9 cellular contexts compared by ENCODE assay signal in genomic region chr7:111089822-111090426, GRCh38. TPM values are rescaled to one million over a fixed set of nuclear protein-coding genes. Genes with fewer than 3 reads are reported as not detected.
A peak's percentile ranks its signal among the peaks of the same experiment; 100 is the strongest.
DNase-seq lines count a peak whose midpoint lies in the region; ATAC-seq and TF ChIP-seq lines count a peak whose summit lies in the region.
"Had no signal": no experiment of that assay in that cellular context is flagged by ENCODE, and none has a peak within 500 bp of the region (broad histone marks: within the 10 kb centered on the region; RNA-seq: fewer than 3 reads in every experiment).

No MANE protein-coding gene starts in this region.

- H3K4me3 ChIP-seq in adipocyte (ENCODE audit: low read length) (no peak overlapping the region), hepatocyte (no peak overlapping the region), tibial nerve (no peak overlapping the region)

- H3K36me3 ChIP-seq in adipocyte (ENCODE audit: control insufficient read depth, insufficient read depth, low read length, severe bottlenecking): no peaks in the 10 kb centered on the region
- no peaks in the 10 kb centered on the region for H3K36me3 ChIP-seq in hepatocyte (replicated peaks; ENCODE audit: insufficient read depth, low read depth)
- no peaks in the 10 kb centered on the region for H3K36me3 ChIP-seq in tibial nerve

- H3K9me3 ChIP-seq in adipocyte (ENCODE audit: control insufficient read depth, low read length): no peaks in the 10 kb centered on the region
- H3K9me3 ChIP-seq in hepatocyte (ENCODE audit: low read depth): no peaks in the 10 kb centered on the region
- no peaks in the 10 kb centered on the region for H3K9me3 ChIP-seq in tibial nerve

- H3K27ac Mint-ChIP-seq in activated naive CD4-positive, alpha-beta T cell treated with anti-CD3 and anti-CD28 coated beads, Interleukin-2, amount 10 ng/mL, durations not matched to agents 7 days and 5 days: peak overlapping the region; percentile 19
- H3K27ac Mint-ChIP-seq: dendritic cell treated with granulocyte-macrophage colony-stimulating factor and Interleukin-4, amounts not matched to agents 40 ng/mL and 50 ng/mL, for 4 days had no signal

- TF ChIP-seq EP300 in tibial nerve (IDR thresholded peaks at IDR 0.05): no peak

- 37% methylated on average over 1 of the region's 1 CpG for WGBS in hepatocyte (ENCODE audit: low lambda C conversion rate, missing lambda C conversion rate)
- WGBS in tibial nerve, 2 donors: 36 to 50% methylated on average over 1 of the region's 1 CpG

- H3K27ac ChIP-seq in hepatocyte: no peak overlapping the region
- H3K27ac ChIP-seq in tibial nerve: no peak overlapping the region

- H3K4me2 ChIP-seq in hepatocyte: no peak overlapping the region

- H3K4me3 Mint-ChIP-seq in activated naive CD4-positive, alpha-beta T cell treated with anti-CD3 and anti-CD28 coated beads, Interleukin-2, amount 10 ng/mL, durations not matched to agents 7 days and 5 days: peak overlapping the region; percentile 99
- H3K4me3 Mint-ChIP-seq: dendritic cell treated with granulocyte-macrophage colony-stimulating factor and Interleukin-4, amounts not matched to agents 40 ng/mL and 50 ng/mL, for 4 days had no signal

- CTCF ChIA-PET in activated naive CD4-positive, alpha-beta T cell treated with anti-CD3 and anti-CD28 coated beads, Interleukin-2, amount 10 ng/mL, durations not matched to agents 7 days and 5 days (lab: Charles Lee): interaction anchor here (0.9 to 1.2 kb wide), 4 partner anchors 9 to 84 kb away, joined by 3 to 5 read pairs (median 4); no protein-coding TSS in a partner anchor

- DNase-seq in activated naive CD4-positive, alpha-beta T cell treated with anti-CD3 and anti-CD28 coated beads, Interleukin-2, amount 10 ng/mL, durations not matched to agents 7 days and 5 days: no peak
- DNase-seq in activated naive CD4-positive, alpha-beta T cell (lab: John Stamatoyannopoulos, UW): no peak
- DNase-seq in NCI-H2196 treated with DMSO at 0.1 percent for 48 hours (lab: John Stamatoyannopoulos, UW; ENCODE audit: unreplicated experiment) (peak; percentile 33), adipocyte (ENCODE audit: low read depth) (peak; percentile 80), hepatocyte (ENCODE audit: low spot score) (peak; percentile 41), tibial nerve (ENCODE audit: low spot score in 2 of 2) (no peak)
- DNase-seq in effector CD4-positive, alpha-beta T cell: no peak

- peak; percentile 33 for ATAC-seq in HG02870 (IDR thresholded peaks at IDR 0.05; ENCODE audit: unreplicated experiment)

- peaks cover 27% of the 10 kb centered on the region for H3K4me1 ChIP-seq in adipocyte (ENCODE audit: control insufficient read depth, insufficient read depth, low read length)
- H3K4me1 ChIP-seq in hepatocyte (ENCODE audit: insufficient read depth): peaks cover 3% of the 10 kb centered on the region
- H3K4me1 ChIP-seq in tibial nerve: peaks cover 0 to 19% (median 0%) of the 10 kb centered on the region in 4 donors

- no peak overlapping the region for H2AFZ ChIP-seq in hepatocyte

- TF ChIP-seq CTCF in hepatocyte (IDR thresholded peaks at IDR 0.05; ENCODE audit: poor library complexity) (peak; percentile 71), tibial nerve (IDR thresholded peaks at IDR 0.05) (peak; percentile 51 to 77 (median 69))

- TF ChIP-seq POLR2A in tibial nerve (IDR thresholded peaks at IDR 0.05): no peak

- no peaks in the 10 kb centered on the region for H3K9me2 ChIP-seq in hepatocyte (replicated peaks; ENCODE audit: insufficient read depth)

- H4K20me1 ChIP-seq in hepatocyte (ENCODE audit: insufficient read depth, poor library complexity, severe bottlenecking): no peaks in the 10 kb centered on the region

- peaks cover 54% of the 10 kb centered on the region for H3K36me3 Mint-ChIP-seq in activated naive CD4-positive, alpha-beta T cell treated with anti-CD3 and anti-CD28 coated beads, Interleukin-2, amount 10 ng/mL, durations not matched to agents 7 days and 5 days

- H3K9ac ChIP-seq in adipocyte (ENCODE audit: low read length): no peak overlapping the region

- H3K9me3 Mint-ChIP-seq in activated naive CD4-positive, alpha-beta T cell treated with anti-CD3 and anti-CD28 coated beads, Interleukin-2, amount 10 ng/mL, durations not matched to agents 7 days and 5 days: peaks cover 5% of the 10 kb centered on the region
- H3K9me3 Mint-ChIP-seq: dendritic cell treated with granulocyte-macrophage colony-stimulating factor and Interleukin-4, amounts not matched to agents 40 ng/mL and 50 ng/mL, for 4 days had no signal

- H3K79me2 ChIP-seq in hepatocyte: no peaks in the 10 kb centered on the region

- H3K27me3 ChIP-seq in adipocyte (replicated peaks; ENCODE audit: control insufficient read depth, insufficient read depth, low read length) (no peaks in the 10 kb centered on the region), hepatocyte (no peaks in the 10 kb centered on the region), tibial nerve (no peaks in the 10 kb centered on the region)

- peaks cover 3% of the 10 kb centered on the region for H3K27me3 Mint-ChIP-seq in activated naive CD4-positive, alpha-beta T cell treated with anti-CD3 and anti-CD28 coated beads, Interleukin-2, amount 10 ng/mL, durations not matched to agents 7 days and 5 days
- H3K27me3 Mint-ChIP-seq: dendritic cell treated with granulocyte-macrophage colony-stimulating factor and Interleukin-4, amounts not matched to agents 40 ng/mL and 50 ng/mL, for 4 days had no signal

- peaks cover 48% of the 10 kb centered on the region for H3K4me1 Mint-ChIP-seq in activated naive CD4-positive, alpha-beta T cell treated with anti-CD3 and anti-CD28 coated beads, Interleukin-2, amount 10 ng/mL, durations not matched to agents 7 days and 5 days

RNA-seq across cellular contexts. Expression of gene LRRN3, which starts 1.0 kb away (rescaled TPM):
- total RNA-seq in hepatocyte (6.8 and 8.1 TPM in 2 replicates), tibial nerve (1 to 10 TPM; 1.8 to 6.5 (median 3.8) TPM)
- 3.4 and 3.7 TPM in 2 replicates for polyA plus RNA-seq in hepatocyte

Comparison
In these comparisons a context has a peak if more than half of its experiments do, and no peak if none do; other contexts are left out.
1. DNase-seq: peak in NCI-H2196 treated with DMSO at 0.1 percent for 48 hours (single experiment), adipocyte (single experiment) and hepatocyte (single experiment); none in activated naive CD4-positive, alpha-beta T cell treated with anti-CD3 and anti-CD28 coated beads, Interleukin-2, amount 10 ng/mL, durations not matched to agents 7 days and 5 days (single experiment), activated naive CD4-positive, alpha-beta T cell (0 of 4), tibial nerve (0 of 2) and effector CD4-positive, alpha-beta T cell (single experiment).